Comparison of ENCODE assay signal across 1 cellular context in genomic region chr3:42829083-42829627, GRCh38.
A peak's percentile ranks its signal among the peaks of the same experiment; 100 is the strongest.
TF ChIP-seq lines count a peak whose summit lies in the region.

No MANE protein-coding gene starts in this region.

TF ChIP-seq in HepG2, 621 proteins besides CTCF, POLR2A, EP300 and RAD21 (continued from another document and continues in another):
- TF ChIP-seq ZNF362 (CRISPR knock-in tag; IDR thresholded peaks at IDR 0.05; ENCODE audit: borderline replicate concordance) (no peak), GATAD2A (CRISPR knock-in tag; IDR thresholded peaks at IDR 0.05) (peak; percentile 79), PRMT3 (CRISPR knock-in tag; IDR thresholded peaks at IDR 0.05; ENCODE audit: borderline replicate concordance, low read depth) (0 out of 2 replicates have a peak, but pooled peaks have one; percentile 46), ZFX (CRISPR knock-in tag; IDR thresholded peaks at IDR 0.05; ENCODE audit: low read depth) (peak; percentile 23), ZNF878 (CRISPR knock-in tag; IDR thresholded peaks at IDR 0.05) (0 out of 2 replicates have a peak, but pooled peaks have one; percentile 28), ZNF414 (CRISPR knock-in tag; IDR thresholded peaks at IDR 0.05) (peak; percentile 72; the same call in 1 of the 2 replicates), NFIB (CRISPR knock-in tag; IDR thresholded peaks at IDR 0.05; ENCODE audit: borderline replicate concordance) (no peak), MYNN (CRISPR knock-in tag; IDR thresholded peaks at IDR 0.05; ENCODE audit: low read depth) (no peak), SIX4 (CRISPR knock-in tag; IDR thresholded peaks at IDR 0.05) (peak; percentile 88), BCL6 (CRISPR knock-in tag; IDR thresholded peaks at IDR 0.05) (peak; percentile 79), ZNF281 (CRISPR knock-in tag; IDR thresholded peaks at IDR 0.05; ENCODE audit: borderline replicate concordance) (peak; percentile 33; the same call in 1 of the 2 replicates), RERE (CRISPR knock-in tag; IDR thresholded peaks at IDR 0.05; ENCODE audit: low read depth) (peak; percentile 65; the same call in 1 of the 2 replicates), ZNF275 (CRISPR knock-in tag; IDR thresholded peaks at IDR 0.05; ENCODE audit: borderline replicate concordance) (no peak), TBX3 (IDR thresholded peaks at IDR 0.05; ENCODE audit: borderline replicate concordance) (peak; percentile 100), ATF2 (CRISPR knock-in tag; IDR thresholded peaks at IDR 0.05) (peak; percentile 64), NCOR1 (IDR thresholded peaks at IDR 0.05; ENCODE audit: borderline replicate concordance, low read length) (peak; percentile 82), PATZ1 (CRISPR knock-in tag; IDR thresholded peaks at IDR 0.05) (peak; percentile 52), LBX2 (CRISPR knock-in tag; IDR thresholded peaks at IDR 0.05; ENCODE audit: borderline replicate concordance) (no peak), CREM (IDR thresholded peaks at IDR 0.05) (peak; percentile 76; the same call in 1 of the 2 replicates), CREM (CRISPR knock-in tag; IDR thresholded peaks at IDR 0.05) (no peak), JUN (CRISPR knock-in tag; IDR thresholded peaks at IDR 0.05) (peak; percentile 51; the same call in 1 of the 2 replicates), MXD1 (CRISPR knock-in tag; IDR thresholded peaks at IDR 0.05) (no peak), HMGXB3 (CRISPR knock-in tag; IDR thresholded peaks at IDR 0.05; ENCODE audit: borderline replicate concordance) (peak; percentile 69; the same call in 1 of the 2 replicates), RBFOX2 (IDR thresholded peaks at IDR 0.05; ENCODE audit: low read depth, low read length) (peak; percentile 45; the same call in 1 of the 2 replicates), RXRA (CRISPR knock-in tag; IDR thresholded peaks at IDR 0.05) (peak; percentile 56; the same call in 1 of the 2 replicates), NR2F2 (IDR thresholded peaks at IDR 0.05; ENCODE audit: borderline replicate concordance, low read depth) (peak; percentile 73), KDM4B (CRISPR knock-in tag; IDR thresholded peaks at IDR 0.05) (0 out of 2 replicates have a peak, but pooled peaks have one; percentile 46), ZBTB33 (CRISPR knock-in tag; IDR thresholded peaks at IDR 0.05) (0 out of 2 replicates have a peak, but pooled peaks have one; percentile 39), ZNF383 (CRISPR knock-in tag; IDR thresholded peaks at IDR 0.05; ENCODE audit: borderline replicate concordance) (no peak)
